In the genomic region with DNA sequence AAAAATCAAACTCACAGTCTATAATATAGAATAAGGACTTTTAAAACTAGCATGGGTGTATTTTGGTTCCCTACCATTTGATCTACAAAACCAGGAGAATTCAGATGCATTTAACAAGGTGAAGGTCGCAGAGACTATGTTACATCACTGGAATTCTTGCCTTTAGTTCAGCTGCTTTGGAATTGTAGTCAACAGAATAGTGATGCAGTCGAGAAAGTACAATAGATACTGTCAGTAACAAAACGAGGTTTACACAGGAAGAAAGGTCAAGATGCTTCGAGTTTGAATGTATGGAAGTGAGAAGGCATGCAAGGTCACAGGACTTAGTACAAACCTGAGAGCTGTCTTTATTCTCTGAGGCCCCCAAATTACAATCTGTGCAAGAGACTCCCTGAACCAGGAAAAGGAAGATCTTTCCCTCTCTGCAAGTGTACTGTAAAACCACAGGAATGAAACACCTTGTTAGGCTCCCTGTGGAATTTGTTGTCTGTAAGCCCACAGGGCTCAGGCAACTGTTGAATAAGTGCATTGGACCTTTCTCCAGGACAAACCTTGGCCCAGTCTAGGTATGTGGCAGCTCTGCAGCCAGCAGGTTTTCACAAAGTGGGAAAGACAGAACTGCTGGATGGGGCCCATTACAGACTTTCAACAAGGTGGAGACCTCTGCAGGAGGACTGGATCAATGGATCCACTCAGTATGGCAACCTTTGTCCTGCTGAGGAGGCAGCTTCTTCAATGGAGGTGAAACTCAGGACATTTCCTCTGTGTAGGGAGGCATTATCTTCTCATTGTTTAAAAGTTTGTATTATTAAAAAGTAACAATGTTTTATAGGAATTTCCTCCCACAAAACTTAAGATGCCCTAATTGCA, we compare ENCODE assay signal across 18 cellular contexts.
"Had no signal": no experiment of that assay in that cellular context is flagged by ENCODE, and none has a peak within 500 bp of the region (broad histone marks: within the 10 kb centered on the region; RNA-seq: fewer than 3 reads in every experiment).

No MANE protein-coding gene starts in this region.

- H3K27ac ChIP-seq: dorsolateral prefrontal cortex, esophagus muscularis mucosa, ovary, testis had no signal

- H3K27ac Mint-ChIP-seq: activated naive CD8-positive, alpha-beta T cell treated with anti-CD3 and anti-CD28 coated beads, Interleukin-2, amount 10 ng/mL, durations not matched to agents 7 days and 5 days; stimulated activated naive CD8-positive, alpha-beta T cell treated with anti-CD3 and anti-CD28 coated beads, Interleukin-15, amount 100 ng/mL, for 72 hours; T-helper 2 cell treated with Interferon-gamma antibody and Interleukin-4, amounts not matched to agents 5 μg/mL and 100 μg/mL, for 36 hours had no signal

- H3K4me3 Mint-ChIP-seq: activated naive CD8-positive, alpha-beta T cell treated with anti-CD3 and anti-CD28 coated beads, Interleukin-2, amount 10 ng/mL, durations not matched to agents 7 days and 5 days; stimulated activated naive CD8-positive, alpha-beta T cell treated with anti-CD3 and anti-CD28 coated beads, Interleukin-15, amount 100 ng/mL, for 72 hours; T-helper 2 cell treated with Interferon-gamma antibody and Interleukin-4, amounts not matched to agents 5 μg/mL and 100 μg/mL, for 36 hours had no signal

- H3K4me1 ChIP-seq: esophagus muscularis mucosa, testis had no signal

- H3K9me3 ChIP-seq: esophagus muscularis mucosa, ovary, testis had no signal

- H3K4me3 ChIP-seq: dorsolateral prefrontal cortex, esophagus muscularis mucosa, ovary, testis had no signal

- DNase-seq: activated CD4-positive, alpha-beta T cell treated with anti-CD3 and anti-CD28 coated beads for 1 hour; activated CD4-positive, alpha-beta T cell treated with anti-CD3 and anti-CD28 coated beads, Interleukin-2, amount 50 U/mL, for 48 hours; activated gamma-delta T cell; activated naive CD8-positive, alpha-beta T cell treated with anti-CD3 and anti-CD28 coated beads, Interleukin-2, amount 10 ng/mL, durations not matched to agents 7 days and 5 days; activated T-cell treated with anti-CD3 and anti-CD28 coated beads, Interleukin-2, amount 50 U/mL, for 48 hours; anterior cingulate cortex; dorsolateral prefrontal cortex; glutamatergic neuron; left ventricle myocardium superior; ovary; retina; stimulated activated CD4-positive, alpha-beta T cell treated with anti-CD3 and anti-CD28 coated beads, Interleukin-4, amount 100 ng/mL, for 4 hours; stimulated activated naive CD8-positive, alpha-beta T cell treated with anti-CD3 and anti-CD28 coated beads, Interleukin-15, amount 100 ng/mL, for 72 hours; testis had no signal

- H3K27me3 ChIP-seq: dorsolateral prefrontal cortex, esophagus muscularis mucosa, ovary, testis had no signal

- H3K9me3 Mint-ChIP-seq: activated naive CD8-positive, alpha-beta T cell treated with anti-CD3 and anti-CD28 coated beads, Interleukin-2, amount 10 ng/mL, durations not matched to agents 7 days and 5 days; stimulated activated naive CD8-positive, alpha-beta T cell treated with anti-CD3 and anti-CD28 coated beads, Interleukin-15, amount 100 ng/mL, for 72 hours; T-helper 2 cell treated with Interferon-gamma antibody and Interleukin-4, amounts not matched to agents 5 μg/mL and 100 μg/mL, for 36 hours had no signal

- FAIRE-seq: bronchial epithelial cell, endometrium had no signal

- H3K27me3 Mint-ChIP-seq: activated naive CD8-positive, alpha-beta T cell treated with anti-CD3 and anti-CD28 coated beads, Interleukin-2, amount 10 ng/mL, durations not matched to agents 7 days and 5 days; stimulated activated naive CD8-positive, alpha-beta T cell treated with anti-CD3 and anti-CD28 coated beads, Interleukin-15, amount 100 ng/mL, for 72 hours had no signal

- ATAC-seq: left ventricle myocardium superior; stimulated activated naive CD8-positive, alpha-beta T cell treated with anti-CD3 and anti-CD28 coated beads, Interleukin-15, amount 100 ng/mL, for 72 hours had no signal

- H3K36me3 ChIP-seq: ovary had no signal
